Comparison of ENCODE assay signal across 19 cellular contexts in the genomic region with DNA sequence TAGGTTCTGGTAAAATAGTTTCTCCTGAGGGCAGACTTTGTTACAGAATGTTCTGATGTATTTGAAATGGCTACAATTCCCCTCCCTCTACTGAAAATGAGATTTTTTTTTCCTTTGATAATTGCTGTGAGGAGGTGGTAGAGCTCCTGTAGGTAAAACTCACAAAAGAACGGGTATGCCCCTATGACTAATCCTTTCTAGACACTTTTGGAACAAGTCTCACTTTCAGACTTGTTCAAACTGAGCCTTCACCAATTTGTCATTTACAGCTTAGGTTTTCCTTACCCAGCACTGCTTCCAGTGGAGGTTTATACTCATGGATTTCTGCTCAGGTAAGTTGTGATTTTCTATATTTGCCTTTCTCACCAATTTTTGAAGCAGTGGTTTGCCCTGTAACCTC.
DNase-seq lines count a peak whose midpoint lies in the region; ATAC-seq lines count a peak whose summit lies in the region.
"Had no signal": no experiment of that assay in that cellular context is flagged by ENCODE, and none has a peak within 500 bp of the region (broad histone marks: within the 10 kb centered on the region; RNA-seq: fewer than 3 reads in every experiment).

No MANE protein-coding gene starts in this region.

- H3K9me3 Mint-ChIP-seq in activated CD4-positive, alpha-beta T cell treated with anti-CD3 and anti-CD28 coated beads for 36 hours (ENCODE audit: low read depth), result no peaks in the 10 kb centered on the region
- no peaks in the 10 kb centered on the region for H3K9me3 Mint-ChIP-seq in activated CD4-positive, alpha-beta T cell treated with anti-CD3 and anti-CD28 coated beads, Interleukin-2, amount 10 ng/mL, durations not matched to agents 24 days and 14 days
- peaks cover 4% of the 10 kb centered on the region for H3K9me3 Mint-ChIP-seq in stimulated activated effector memory CD8-positive, alpha-beta T cell treated with anti-CD3 and anti-CD28 coated beads, Interleukin-12 subunit alpha, Interleukin-12 subunit beta, amount 100 ng/mL, for 72 hours
- H3K9me3 Mint-ChIP-seq: activated CD4-positive, alpha-beta T cell treated with anti-CD3 and anti-CD28 coated beads, Interleukin-2, amount 10 ng/mL, durations not matched to agents 7 days and 5 days; activated T-cell treated with anti-CD3 and anti-CD28 coated beads, Interleukin-2, amount 50 U/mL, for 24 hours had no signal

- no peak overlapping the region for H3K27ac Mint-ChIP-seq in activated CD4-positive, alpha-beta T cell treated with anti-CD3 and anti-CD28 coated beads for 36 hours
- no peak overlapping the region for H3K27ac Mint-ChIP-seq in activated CD4-positive, alpha-beta T cell treated with anti-CD3 and anti-CD28 coated beads, Interleukin-2, amount 10 ng/mL, durations not matched to agents 24 days and 14 days
- H3K27ac Mint-ChIP-seq in stimulated activated effector memory CD8-positive, alpha-beta T cell treated with anti-CD3 and anti-CD28 coated beads, Interleukin-12 subunit alpha, Interleukin-12 subunit beta, amount 100 ng/mL, for 72 hours, result no peak overlapping the region
- H3K27ac Mint-ChIP-seq: activated CD4-positive, alpha-beta T cell treated with anti-CD3 and anti-CD28 coated beads, Interleukin-2, amount 10 ng/mL, durations not matched to agents 7 days and 5 days; activated T-cell treated with anti-CD3 and anti-CD28 coated beads, Interleukin-2, amount 50 U/mL, for 24 hours had no signal

- no peaks in the 10 kb centered on the region for H3K27me3 Mint-ChIP-seq in activated CD4-positive, alpha-beta T cell treated with anti-CD3 and anti-CD28 coated beads for 36 hours
- no peaks in the 10 kb centered on the region for H3K27me3 Mint-ChIP-seq in activated CD4-positive, alpha-beta T cell treated with anti-CD3 and anti-CD28 coated beads, Interleukin-2, amount 10 ng/mL, durations not matched to agents 24 days and 14 days
- H3K27me3 Mint-ChIP-seq: activated CD4-positive, alpha-beta T cell treated with anti-CD3 and anti-CD28 coated beads, Interleukin-2, amount 10 ng/mL, durations not matched to agents 7 days and 5 days; activated T-cell treated with anti-CD3 and anti-CD28 coated beads, Interleukin-2, amount 50 U/mL, for 24 hours had no signal

- POLR2A ChIA-PET in activated CD4-positive, alpha-beta T cell treated with anti-CD3 and anti-CD28 coated beads for 36 hours (lab: Charles Lee), result interaction anchor here (0.6 kb wide), 1 partner anchor 1712 kb away, joined by 3 read pairs; no protein-coding TSS in a partner anchor

- peak; percentile 81 for ATAC-seq in activated CD4-positive, alpha-beta T cell treated with anti-CD3 and anti-CD28 coated beads for 36 hours
- ATAC-seq in GM21786 (IDR thresholded peaks at IDR 0.05; ENCODE audit: unreplicated experiment) (peak; percentile 85), HG03520 (IDR thresholded peaks at IDR 0.05; ENCODE audit: unreplicated experiment) (peak; percentile 63)
- ATAC-seq in stimulated activated effector memory CD8-positive, alpha-beta T cell treated with anti-CD3 and anti-CD28 coated beads, Interleukin-12 subunit alpha, Interleukin-12 subunit beta, amount 100 ng/mL, for 72 hours, result peak; percentile 32
- ATAC-seq: left cardiac atrium, mucosa of descending colon, sciatic nerve had no signal

- H3K36me3 Mint-ChIP-seq in activated CD4-positive, alpha-beta T cell treated with anti-CD3 and anti-CD28 coated beads for 36 hours (ENCODE audit: low read depth), result no peaks in the 10 kb centered on the region
- H3K36me3 Mint-ChIP-seq in activated CD4-positive, alpha-beta T cell treated with anti-CD3 and anti-CD28 coated beads, Interleukin-2, amount 10 ng/mL, durations not matched to agents 24 days and 14 days (ENCODE audit: low read depth), result no peaks in the 10 kb centered on the region
- H3K36me3 Mint-ChIP-seq in stimulated activated effector memory CD8-positive, alpha-beta T cell treated with anti-CD3 and anti-CD28 coated beads, Interleukin-12 subunit alpha, Interleukin-12 subunit beta, amount 100 ng/mL, for 72 hours, result no peaks in the 10 kb centered on the region

- H3K4me1 Mint-ChIP-seq in activated CD4-positive, alpha-beta T cell treated with anti-CD3 and anti-CD28 coated beads for 36 hours, result no peaks in the 10 kb centered on the region
- no peaks in the 10 kb centered on the region for H3K4me1 Mint-ChIP-seq in activated CD4-positive, alpha-beta T cell treated with anti-CD3 and anti-CD28 coated beads, Interleukin-2, amount 10 ng/mL, durations not matched to agents 24 days and 14 days
- no peaks in the 10 kb centered on the region for H3K4me1 Mint-ChIP-seq in stimulated activated effector memory CD8-positive, alpha-beta T cell treated with anti-CD3 and anti-CD28 coated beads, Interleukin-12 subunit alpha, Interleukin-12 subunit beta, amount 100 ng/mL, for 72 hours
- H3K4me1 Mint-ChIP-seq: activated CD4-positive, alpha-beta T cell treated with anti-CD3 and anti-CD28 coated beads, Interleukin-2, amount 10 ng/mL, durations not matched to agents 7 days and 5 days had no signal

- DNase-seq in activated CD4-positive, alpha-beta T cell treated with anti-CD3 and anti-CD28 coated beads for 36 hours, result no peak
- DNase-seq in activated CD4-positive, alpha-beta T cell treated with anti-CD3 and anti-CD28 coated beads, Interleukin-2, amount 10 ng/mL, durations not matched to agents 24 days and 14 days, result no peak
- DNase-seq in stimulated activated effector memory CD8-positive, alpha-beta T cell treated with anti-CD3 and anti-CD28 coated beads, Interleukin-12 subunit alpha, Interleukin-12 subunit beta, amount 100 ng/mL, for 72 hours (ENCODE audit: low spot score in 2 of 2), result no peak
- DNase-seq in NCI-H1417 (lab: John Stamatoyannopoulos, UW), result no peak
- DNase-seq in effector CD8-positive, alpha-beta T cell (lab: John Stamatoyannopoulos, UW), result no peak
- DNase-seq in NCI-H2196 treated with DMSO at 0.1 percent for 48 hours (lab: John Stamatoyannopoulos, UW; ENCODE audit: unreplicated experiment), result no peak
- DNase-seq: activated CD4-positive, alpha-beta T cell treated with anti-CD3 and anti-CD28 coated beads, Interleukin-2, amount 10 ng/mL, durations not matched to agents 7 days and 5 days; activated T-cell treated with anti-CD3 and anti-CD28 coated beads, Interleukin-2, amount 50 U/mL, for 24 hours; DMS153; effector memory CD4-positive, alpha-beta T cell; hypothalamus; left cardiac atrium; mucosa of descending colon; NCI-H1694 treated with DMSO at 0.1 percent for 48 hours; stimulated activated CD4-positive, alpha-beta T cell treated with anti-CD3 and anti-CD28 coated beads, Interleukin-2, amount 100 ng/mL, for 24 hours; testis had no signal

- intact Hi-C loops in activated CD4-positive, alpha-beta T cell treated with anti-CD3 and anti-CD28 coated beads for 36 hours (cut with DNase I, micrococcal nuclease), result no loop called here
- intact Hi-C loops in activated CD4-positive, alpha-beta T cell treated with anti-CD3 and anti-CD28 coated beads, Interleukin-2, amount 10 ng/mL, durations not matched to agents 24 days and 14 days (cut with micrococcal nuclease), result no loop called here

- no peak overlapping the region for H3K4me3 Mint-ChIP-seq in activated CD4-positive, alpha-beta T cell treated with anti-CD3 and anti-CD28 coated beads for 36 hours
- no peak overlapping the region for H3K4me3 Mint-ChIP-seq in activated CD4-positive, alpha-beta T cell treated with anti-CD3 and anti-CD28 coated beads, Interleukin-2, amount 10 ng/mL, durations not matched to agents 24 days and 14 days
- H3K4me3 Mint-ChIP-seq in stimulated activated effector memory CD8-positive, alpha-beta T cell treated with anti-CD3 and anti-CD28 coated beads, Interleukin-12 subunit alpha, Interleukin-12 subunit beta, amount 100 ng/mL, for 72 hours, result no peak overlapping the region
- H3K4me3 Mint-ChIP-seq: activated CD4-positive, alpha-beta T cell treated with anti-CD3 and anti-CD28 coated beads, Interleukin-2, amount 10 ng/mL, durations not matched to agents 7 days and 5 days; activated T-cell treated with anti-CD3 and anti-CD28 coated beads, Interleukin-2, amount 50 U/mL, for 24 hours had no signal

- CTCF ChIA-PET in activated CD4-positive, alpha-beta T cell treated with anti-CD3 and anti-CD28 coated beads for 36 hours (lab: Charles Lee), result no interaction called here

Comparison
In these comparisons a context has a peak if more than half of its experiments do, and no peak if none do; other contexts are left out.
1. ATAC-seq: peak in every context shown above with its lines; median percentile 85 in GM21786; 81 in activated CD4-positive, alpha-beta T cell treated with anti-CD3 and anti-CD28 coated beads for 36 hours; 63 in HG03520; 32 in stimulated activated effector memory CD8-positive, alpha-beta T cell treated with anti-CD3 and anti-CD28 coated beads, Interleukin-12 subunit alpha, Interleukin-12 subunit beta, amount 100 ng/mL, for 72 hours.